Comparison of ENCODE assay signal across 25 cellular contexts in the genomic region with DNA sequence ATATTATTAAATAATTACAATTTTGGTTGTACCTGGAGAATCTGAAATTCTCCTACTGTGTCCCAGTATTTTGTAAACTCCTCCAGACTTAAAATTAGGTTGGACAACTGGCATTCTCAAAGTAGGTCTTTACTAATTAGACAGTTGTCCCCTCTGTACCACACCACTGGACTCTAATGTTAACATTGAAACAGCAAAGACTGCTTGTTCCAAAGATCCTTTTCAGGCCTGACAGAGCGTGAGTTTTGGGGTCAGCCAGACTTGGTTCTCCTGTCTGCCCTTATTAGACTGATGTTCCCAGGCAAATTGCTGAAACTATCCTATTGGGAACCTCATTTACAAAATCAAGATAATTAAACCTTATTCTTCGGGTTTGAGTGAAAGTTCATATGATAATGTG. TPM values are rescaled to one million over a fixed set of nuclear protein-coding genes. Genes with fewer than 3 reads are reported as not detected.
DNase-seq lines count a peak whose midpoint lies in the region; ATAC-seq and TF ChIP-seq lines count a peak whose summit lies in the region.
"Had no signal": no experiment of that assay in that cellular context is flagged by ENCODE, and none has a peak within 500 bp of the region (broad histone marks: within the 10 kb centered on the region; RNA-seq: fewer than 3 reads in every experiment).

No MANE protein-coding gene starts in this region.

- H3K4me2 ChIP-seq in OCI-LY3 (ENCODE audit: low read length) = peak overlapping the region; percentile 7; the same call in 1 of the 2 replicates
- H3K4me2 ChIP-seq: SK-N-SH had no signal

- no peak overlapping the region for H2AFZ ChIP-seq in OCI-LY3 (ENCODE audit: low read depth, low read length)

- H3K4me1 Mint-ChIP-seq in activated CD4-positive, alpha-beta T cell treated with anti-CD3 and anti-CD28 coated beads for 36 hours = peaks cover 60% of the 10 kb centered on the region

- H3K27me3 ChIP-seq in OCI-LY3 (ENCODE audit: low read depth, low read length) (no peaks in the 10 kb centered on the region), dorsolateral prefrontal cortex (no peaks in the 10 kb centered on the region), thyroid gland (no peaks in the 10 kb centered on the region)
- H3K27me3 ChIP-seq: heart left ventricle, left lung had no signal

- intact Hi-C loops in activated CD4-positive, alpha-beta T cell treated with anti-CD3 and anti-CD28 coated beads for 36 hours (cut with DNase I, micrococcal nuclease) = loop anchor here in 1 of 2 experiments (10.0 kb wide), 2 partner anchors 197 to 397 kb away; partner anchors contain the start of genes PEX6 and SRF
- intact Hi-C loops in dorsolateral prefrontal cortex (cut with DNase I) = no loop called here
- intact Hi-C loops in thyroid gland (cut with DNase I) = no loop called here

- H3K27me3 Mint-ChIP-seq in activated CD4-positive, alpha-beta T cell treated with anti-CD3 and anti-CD28 coated beads for 36 hours = no peaks in the 10 kb centered on the region
- H3K27me3 Mint-ChIP-seq: activated CD4-positive, alpha-beta memory T cell treated with anti-CD3 and anti-CD28 coated beads for 36 hours had no signal

- peak overlapping the region; percentile 25 for H3K27ac Mint-ChIP-seq in activated CD4-positive, alpha-beta T cell treated with anti-CD3 and anti-CD28 coated beads for 36 hours

- no peak for TF ChIP-seq POLR2A in thyroid gland (IDR thresholded peaks at IDR 0.05)

- H3K9me3 Mint-ChIP-seq in activated CD4-positive, alpha-beta T cell treated with anti-CD3 and anti-CD28 coated beads for 36 hours (ENCODE audit: low read depth) = no peaks in the 10 kb centered on the region
- H3K9me3 Mint-ChIP-seq: activated CD4-positive, alpha-beta memory T cell treated with anti-CD3 and anti-CD28 coated beads for 36 hours had no signal

- no peaks in the 10 kb centered on the region for H3K36me3 Mint-ChIP-seq in activated CD4-positive, alpha-beta T cell treated with anti-CD3 and anti-CD28 coated beads for 36 hours (ENCODE audit: low read depth)
- H3K36me3 Mint-ChIP-seq: activated CD4-positive, alpha-beta memory T cell treated with anti-CD3 and anti-CD28 coated beads for 36 hours had no signal

- H3K79me2 ChIP-seq in OCI-LY3 (ENCODE audit: low read length) = peaks cover 6% of the 10 kb centered on the region; the same call in 1 of the 2 replicates

- 78 to 85% methylated on average over 2 of the region's 2 CpGs for WGBS in thyroid gland, 2 donors

- H3K4me3 ChIP-seq in OCI-LY3 (ENCODE audit: low read length) (no peak overlapping the region), dorsolateral prefrontal cortex (peak overlapping the region in 1 of 59 donors; percentile 5), thyroid gland (replicated peaks in 1 of 3) (no peak overlapping the region), foreskin fibroblast (ENCODE audit: low read depth in 1 of 2, low read length in 2 of 2) (no peak overlapping the region)
- H3K4me3 ChIP-seq: heart left ventricle, left lung, psoas muscle, skin epidermis, thoracic aorta had no signal

- no peak overlapping the region for H3K9ac ChIP-seq in OCI-LY3 (ENCODE audit: low read length)
- H3K9ac ChIP-seq: SK-N-SH had no signal

- DNase-seq in activated CD4-positive, alpha-beta T cell treated with anti-CD3 and anti-CD28 coated beads for 36 hours = no peak
- no peak for DNase-seq in activated CD4-positive, alpha-beta T cell treated with anti-CD3 and anti-CD28 coated beads, Interleukin-2, amount 50 U/mL, for 4 hours
- DNase-seq in dorsolateral prefrontal cortex = no peak
- no peak for DNase-seq in thyroid gland
- no peak for DNase-seq in T-helper 9 cell
- no peak for DNase-seq in stimulated activated CD4-positive, alpha-beta T cell treated with anti-CD3 and anti-CD28 coated beads, Interleukin-15, amount 100 ng/mL, for 24 hours
- no peak for DNase-seq in foreskin fibroblast
- DNase-seq: 8988T; activated CD4-positive, alpha-beta memory T cell treated with anti-CD3 and anti-CD28 coated beads for 36 hours; activated naive CD4-positive, alpha-beta T cell; AML-193; heart left ventricle; left lung; MM.1S; NCI-H1436 treated with DMSO at 0.1 percent for 48 hours; NCI-H510A; psoas muscle; SK-N-SH; stimulated activated naive CD4-positive, alpha-beta T cell had no signal

- POLR2A ChIA-PET in activated CD4-positive, alpha-beta T cell treated with anti-CD3 and anti-CD28 coated beads for 36 hours (lab: Charles Lee) = no interaction called here

- H4K20me1 ChIP-seq in OCI-LY3 (ENCODE audit: insufficient read depth, low read length) = no peaks in the 10 kb centered on the region

- CTCF ChIA-PET in activated CD4-positive, alpha-beta T cell treated with anti-CD3 and anti-CD28 coated beads for 36 hours (lab: Charles Lee) = no interaction called here

- H3K36me3 ChIP-seq in OCI-LY3 (replicated peaks; ENCODE audit: low read depth, low read length) (no peaks in the 10 kb centered on the region), thyroid gland (no peaks in the 10 kb centered on the region)
- H3K36me3 ChIP-seq: heart left ventricle, left lung, thoracic aorta had no signal

- H3K27ac ChIP-seq in OCI-LY3 (ENCODE audit: low read length) (0 out of 2 replicates have a peak overlapping the region, but pooled peaks have one; percentile 5), dorsolateral prefrontal cortex (peak overlapping the region in 48 of 59 donors; percentile 1 to 76 (median 51)), thyroid gland (peak overlapping the region; percentile 80 to 92 (median 86))
- H3K27ac ChIP-seq: HL-60, psoas muscle, RWPE1, thoracic aorta had no signal

- no peak for ATAC-seq in activated CD4-positive, alpha-beta T cell treated with anti-CD3 and anti-CD28 coated beads for 36 hours
- ATAC-seq: heart left ventricle, psoas muscle had no signal

- peaks cover 77% of the 10 kb centered on the region for H3K4me1 ChIP-seq in OCI-LY3 (ENCODE audit: low read length)
- H3K4me1 ChIP-seq in thyroid gland = peaks cover 29 to 41% of the 10 kb centered on the region in 2 donors
- H3K4me1 ChIP-seq: psoas muscle had no signal

- H3K4me3 Mint-ChIP-seq in activated CD4-positive, alpha-beta T cell treated with anti-CD3 and anti-CD28 coated beads for 36 hours = no peak overlapping the region
- H3K4me3 Mint-ChIP-seq: activated CD4-positive, alpha-beta memory T cell treated with anti-CD3 and anti-CD28 coated beads for 36 hours had no signal

- H3K9me3 ChIP-seq in OCI-LY3 (ENCODE audit: insufficient read depth, low read length) (no peaks in the 10 kb centered on the region), thyroid gland (no peaks in the 10 kb centered on the region)
- H3K9me3 ChIP-seq: heart left ventricle, left lung, psoas muscle, SK-N-SH, thoracic aorta had no signal

- TF ChIP-seq CTCF in OCI-LY3 (IDR thresholded peaks at IDR 0.05; ENCODE audit: low read depth, low read length) (no peak), dorsolateral prefrontal cortex (IDR thresholded peaks at IDR 0.05 in 54 of 56, conservative IDR thresholded peaks at IDR 0.05 in 2 of 56; ENCODE audit: low read depth in 1 of 56, partially characterized antibody in 56 of 56) (no peak), thyroid gland (IDR thresholded peaks at IDR 0.05) (no peak), foreskin fibroblast (IDR thresholded peaks at IDR 0.05; ENCODE audit: low read depth, low read length) (no peak)

RNA-seq across cellular contexts. Expression of gene BICRAL, which starts 3.8 kb away (rescaled TPM):
- 10 to 100 TPM; 11.5 to 14.3 TPM for total RNA-seq in activated CD4-positive, alpha-beta T cell treated with anti-CD3 and anti-CD28 coated beads for 36 hours
- total RNA-seq in dorsolateral prefrontal cortex (10 to 100 TPM; 23.2 to 39.9 (median 31.0) TPM), thyroid gland (10 to 100 TPM; 19.9 to 24.5 (median 23.6) TPM)

RNA-seq across cellular contexts. Expression of gene TBCC, which starts 32.2 kb away (rescaled TPM):
- total RNA-seq in activated CD4-positive, alpha-beta T cell treated with anti-CD3 and anti-CD28 coated beads for 36 hours = 10 to 100 TPM; 14.7 to 15.3 TPM
- total RNA-seq in dorsolateral prefrontal cortex (10 to 100 TPM; 12.9 to 35.3 (median 26.6) TPM), thyroid gland (10 to 100 TPM; 37.2 to 48.9 (median 48.4) TPM)

RNA-seq across cellular contexts. Expression of gene PRPH2, which starts 55.7 kb away (rescaled TPM):
- total RNA-seq in activated CD4-positive, alpha-beta T cell treated with anti-CD3 and anti-CD28 coated beads for 36 hours = not detected
- 10 to 100 TPM in 3 of 120 experiments, 1 to 10 TPM in 117; 1.0 to 12.1 (median 4.6) TPM for total RNA-seq in dorsolateral prefrontal cortex
- total RNA-seq in thyroid gland = 10 to 100 TPM in 1 of 4 donors, 1 to 10 TPM in 2, under 1 TPM in 1; 0.59 to 11.4 (median 3.6) TPM
- total RNA-seq: activated CD4-positive, alpha-beta memory T cell treated with anti-CD3 and anti-CD28 coated beads for 36 hours; mononuclear cell had no signal

Comparison
In these comparisons a context has a peak if more than half of its experiments do, and no peak if none do; other contexts are left out.
1. H3K27ac ChIP-seq: peak in every context shown above with its lines; median percentile 86 in thyroid gland; 51 in dorsolateral prefrontal cortex; 5 in OCI-LY3.